9 cellular contexts compared by ENCODE assay signal in genomic region chr1:110606784-110607662, GRCh38. TPM values are rescaled to one million over a fixed set of nuclear protein-coding genes. Genes with fewer than 3 reads are reported as not detected.
A peak's percentile ranks its signal among the peaks of the same experiment; 100 is the strongest.
DNase-seq lines count a peak whose midpoint lies in the region; ATAC-seq, FAIRE-seq and TF ChIP-seq lines count a peak whose summit lies in the region.
"Had no signal": no experiment of that assay in that cellular context is flagged by ENCODE, and none has a peak within 500 bp of the region (broad histone marks: within the 10 kb centered on the region; RNA-seq: fewer than 3 reads in every experiment).

No MANE protein-coding gene starts in this region.

- H3K36me3 ChIP-seq in pancreas: no peaks in the 10 kb centered on the region

- H3K9me3 ChIP-seq in pancreas: no peaks in the 10 kb centered on the region

- no peak overlapping the region for H3K27ac Mint-ChIP-seq in activated CD8-positive, alpha-beta T cell treated with anti-CD3 and anti-CD28 coated beads, Interleukin-2, amount 10 ng/mL, durations not matched to agents 7 days and 5 days

- DNase-seq in DMS53 (lab: John Stamatoyannopoulos, UW): peak; percentile 73
- no peak for DNase-seq in DMS53 treated with DMSO at 0.1 percent for 48 hours (lab: John Stamatoyannopoulos, UW; ENCODE audit: unreplicated experiment)
- DNase-seq in activated CD8-positive, alpha-beta T cell treated with anti-CD3 and anti-CD28 coated beads, Interleukin-2, amount 10 ng/mL, durations not matched to agents 7 days and 5 days: no peak
- DNase-seq in head of caudate nucleus: peak in 37 of 42 donors; percentile 21 to 73 (median 50)
- DNase-seq in pancreas: peak in 2 of 6 donors; percentile 34 to 69
- no peak for DNase-seq in cerebellar nuclear complex (lab: John Stamatoyannopoulos, UW)
- DNase-seq in cerebellum (ENCODE audit: low spot score): no peak

- no peak for FAIRE-seq in pancreas (lab: Jason Lieb, UNC)

- H3K36me3 Mint-ChIP-seq in activated CD8-positive, alpha-beta T cell treated with anti-CD3 and anti-CD28 coated beads, Interleukin-2, amount 10 ng/mL, durations not matched to agents 7 days and 5 days (ENCODE audit: low read depth): no peaks in the 10 kb centered on the region

- peak overlapping the region; percentile 66 for H3K4me3 Mint-ChIP-seq in activated CD8-positive, alpha-beta T cell treated with anti-CD3 and anti-CD28 coated beads, Interleukin-2, amount 10 ng/mL, durations not matched to agents 7 days and 5 days

- POLR2A ChIA-PET in activated CD8-positive, alpha-beta T cell treated with anti-CD3 and anti-CD28 coated beads, Interleukin-2, amount 10 ng/mL, durations not matched to agents 7 days and 5 days (lab: Charles Lee): interaction anchor here (1.0 kb wide), 1 partner anchor 180 kb away, joined by 3 read pairs; no protein-coding TSS in a partner anchor

- CTCF ChIA-PET in activated CD8-positive, alpha-beta T cell treated with anti-CD3 and anti-CD28 coated beads, Interleukin-2, amount 10 ng/mL, durations not matched to agents 7 days and 5 days (lab: Charles Lee): interaction anchor here (0.8 to 7.5 kb wide), 12 partner anchors 9 to 177 kb away, joined by 3 to 47 read pairs (median 4); no protein-coding TSS in a partner anchor

- intact Hi-C loops in head of caudate nucleus (cut with DNase I): no loop called here
- intact Hi-C loops in pancreas (cut with DNase I): no loop called here

- H3K9me3 Mint-ChIP-seq in activated CD8-positive, alpha-beta T cell treated with anti-CD3 and anti-CD28 coated beads, Interleukin-2, amount 10 ng/mL, durations not matched to agents 7 days and 5 days (ENCODE audit: insufficient read depth): no peaks in the 10 kb centered on the region

- no peak overlapping the region for H3K27ac ChIP-seq in pancreas
- H3K27ac ChIP-seq: 22Rv1 had no signal

- ATAC-seq in activated CD8-positive, alpha-beta T cell treated with anti-CD3 and anti-CD28 coated beads, Interleukin-2, amount 10 ng/mL, durations not matched to agents 7 days and 5 days: peak; percentile 63
- peak; percentile 45 to 68 (median 58) for ATAC-seq in pancreas
- no peak for ATAC-seq in GM21737 (IDR thresholded peaks at IDR 0.05; ENCODE audit: unreplicated experiment)

- H3K4me3 ChIP-seq in pancreas: peak overlapping the region; percentile 43 to 56 (median 49)

- 1% methylated on average over 54 to 93 of the region's 93 CpGs for WGBS in pancreas, 2 donors

- H3K4me1 ChIP-seq in pancreas: no peaks in the 10 kb centered on the region

- TF ChIP-seq CTCF in pancreas (IDR thresholded peaks at IDR 0.05): no peak

- H3K4me1 Mint-ChIP-seq in activated CD8-positive, alpha-beta T cell treated with anti-CD3 and anti-CD28 coated beads, Interleukin-2, amount 10 ng/mL, durations not matched to agents 7 days and 5 days (ENCODE audit: low read depth): peaks cover 25% of the 10 kb centered on the region

- H3K27me3 ChIP-seq in pancreas: peaks cover 0 to 2% (median 0%) of the 10 kb centered on the region in 4 donors

- H3K27me3 Mint-ChIP-seq in activated CD8-positive, alpha-beta T cell treated with anti-CD3 and anti-CD28 coated beads, Interleukin-2, amount 10 ng/mL, durations not matched to agents 7 days and 5 days (ENCODE audit: low read depth): peaks cover 56% of the 10 kb centered on the region

RNA-seq across cellular contexts. Expression of gene KCNA2, which starts 0.9 kb away (rescaled TPM):
- 1 to 10 TPM; 1.4 to 2.2 TPM for total RNA-seq in activated CD8-positive, alpha-beta T cell treated with anti-CD3 and anti-CD28 coated beads, Interleukin-2, amount 10 ng/mL, durations not matched to agents 7 days and 5 days
- 1 to 10 TPM in 2 of 6 donors, under 1 TPM in 4; 0.40 to 1.6 (median 0.81) TPM for total RNA-seq in pancreas
- under 1 TPM; 0.21 to 0.23 TPM for polyA plus RNA-seq in pancreas
- total RNA-seq in cerebellum: 14.4 TPM

Comparison
In these comparisons a context has a peak if more than half of its experiments do, and no peak if none do; other contexts are left out.
1. DNase-seq: peak in DMS53 (single experiment) and head of caudate nucleus (37 of 42); none in DMS53 treated with DMSO at 0.1 percent for 48 hours (single experiment), activated CD8-positive, alpha-beta T cell treated with anti-CD3 and anti-CD28 coated beads, Interleukin-2, amount 10 ng/mL, durations not matched to agents 7 days and 5 days (single experiment), cerebellar nuclear complex (0 of 2) and cerebellum (single experiment).